1 cellular context compared by ENCODE assay signal in the genomic region with DNA sequence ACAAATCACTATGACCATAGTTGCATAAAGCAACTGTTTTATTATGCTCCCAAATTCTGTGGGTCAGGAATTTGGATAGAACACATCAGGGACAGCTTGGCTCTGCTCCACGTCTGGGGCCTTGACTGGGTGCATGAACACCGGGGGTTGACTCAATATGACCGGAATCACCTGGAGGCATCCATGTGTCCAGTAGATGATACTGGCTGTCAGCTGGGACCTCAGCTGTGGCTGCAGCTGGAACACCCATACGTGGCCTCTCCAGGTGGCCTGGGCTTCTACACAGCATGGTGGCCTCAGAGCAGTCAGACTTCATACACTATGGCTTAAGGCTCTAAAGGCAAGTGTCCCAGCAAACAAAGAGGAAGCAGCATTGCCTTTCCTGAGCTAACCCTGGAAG.
TF ChIP-seq lines count a peak whose summit lies in the region.

No MANE protein-coding gene starts in this region.

TF ChIP-seq in HCT116, 20 proteins besides CTCF, POLR2A, EP300 and RAD21 (continued from another document):
- TF ChIP-seq EZH2 (IDR thresholded peaks at IDR 0.05), result no peak
- no peak for TF ChIP-seq POLR2AphosphoS5 (IDR thresholded peaks at IDR 0.05; ENCODE audit: low read depth, low read length)
- no peak for TF ChIP-seq EGR1 (IDR thresholded peaks at IDR 0.05; ENCODE audit: low read depth)
- no peak for TF ChIP-seq FOSL1 (IDR thresholded peaks at IDR 0.05; ENCODE audit: low read depth)
- no peak for TF ChIP-seq ATF3 (IDR thresholded peaks at IDR 0.05)
- no peak for TF ChIP-seq YY1 (IDR thresholded peaks at IDR 0.05; ENCODE audit: extremely low read depth, insufficient replicate concordance, low read depth, low read length)
- no peak for TF ChIP-seq MAX (IDR thresholded peaks at IDR 0.05)
